In genomic region chr2:35846-36245, GRCh38 we compare ENCODE assay signal across 17 cellular contexts. TPM values are rescaled to one million over a fixed set of nuclear protein-coding genes. Genes with fewer than 3 reads are reported as not detected.
DNase-seq lines count a peak whose midpoint lies in the region; ATAC-seq lines count a peak whose summit lies in the region.
"Had no signal": no experiment of that assay in that cellular context is flagged by ENCODE, and none has a peak within 500 bp of the region (broad histone marks: within the 10 kb centered on the region; RNA-seq: fewer than 3 reads in every experiment).

No MANE protein-coding gene starts in this region.

- H3K27ac Mint-ChIP-seq in T-helper 1 cell treated with Interleukin-12 subunit alpha and Interleukin-12 subunit beta and Interleukin-4 antibody, amounts not matched to agents 30 μg/mL and 1 μg/mL, for 36 hours = peak overlapping the region; percentile 36
- H3K27ac Mint-ChIP-seq in activated naive CD8-positive, alpha-beta T cell treated with anti-CD3 and anti-CD28 coated beads for 36 hours = no peak overlapping the region
- H3K27ac Mint-ChIP-seq: activated CD4-positive, alpha-beta T cell treated with anti-CD3 and anti-CD28 coated beads, Interleukin-2, amount 10 ng/mL, durations not matched to agents 24 days and 14 days; activated T-cell treated with anti-CD3 and anti-CD28 coated beads, Interleukin-2, amount 50 U/mL, for 24 hours; dendritic cell treated with granulocyte-macrophage colony-stimulating factor and Interleukin-4, amounts not matched to agents 40 ng/mL and 50 ng/mL, for 4 days; stimulated activated naive CD8-positive, alpha-beta T cell treated with anti-CD3 and anti-CD28 coated beads, Interleukin-15, Interleukin-2, amounts not matched to agents 100 ng/mL and 50 ng/mL, for 24 hours had no signal

- intact Hi-C loops in left colon (cut with DNase I, micrococcal nuclease) = no loop called here

- peaks cover 34% of the 10 kb centered on the region for H3K36me3 Mint-ChIP-seq in T-helper 1 cell treated with Interleukin-12 subunit alpha and Interleukin-12 subunit beta and Interleukin-4 antibody, amounts not matched to agents 30 μg/mL and 1 μg/mL, for 36 hours (ENCODE audit: low read depth)
- H3K36me3 Mint-ChIP-seq in activated naive CD8-positive, alpha-beta T cell treated with anti-CD3 and anti-CD28 coated beads for 36 hours = no peaks in the 10 kb centered on the region

- H3K9me3 Mint-ChIP-seq in T-helper 1 cell treated with Interleukin-12 subunit alpha and Interleukin-12 subunit beta and Interleukin-4 antibody, amounts not matched to agents 30 μg/mL and 1 μg/mL, for 36 hours = peaks cover 5% of the 10 kb centered on the region
- H3K9me3 Mint-ChIP-seq in activated naive CD8-positive, alpha-beta T cell treated with anti-CD3 and anti-CD28 coated beads for 36 hours = no peaks in the 10 kb centered on the region
- H3K9me3 Mint-ChIP-seq: activated T-cell treated with anti-CD3 and anti-CD28 coated beads, Interleukin-2, amount 50 U/mL, for 24 hours; dendritic cell treated with granulocyte-macrophage colony-stimulating factor and Interleukin-4, amounts not matched to agents 40 ng/mL and 50 ng/mL, for 4 days; neural crest cell; stimulated activated naive CD8-positive, alpha-beta T cell treated with anti-CD3 and anti-CD28 coated beads, Interleukin-15, Interleukin-2, amounts not matched to agents 100 ng/mL and 50 ng/mL, for 24 hours had no signal

- DNase-seq in SIG-M5 treated with dmso at 0.1 percent for 504 hours (lab: John Stamatoyannopoulos, UW; ENCODE audit: unreplicated experiment) (peak; percentile 69), SIG-M5 (lab: John Stamatoyannopoulos, UW) (no peak), left colon (peak; percentile 66 to 89), anterior cingulate cortex (lab: John Stamatoyannopoulos, UW) (no peak), AML-193 (lab: John Stamatoyannopoulos, UW) (no peak)
- no peak for DNase-seq in activated naive CD8-positive, alpha-beta T cell treated with anti-CD3 and anti-CD28 coated beads for 36 hours
- no peak for DNase-seq in stimulated activated CD4-positive, alpha-beta T cell treated with anti-CD3 and anti-CD28 coated beads, Interleukin-1b, Interleukin-23, amount 100 ng/mL, for 48 hours
- DNase-seq: activated CD4-positive, alpha-beta T cell treated with anti-CD3 and anti-CD28 coated beads, Interleukin-2, amount 10 ng/mL, durations not matched to agents 24 days and 14 days; activated T-cell treated with anti-CD3 and anti-CD28 coated beads, Interleukin-2, amount 50 U/mL, for 24 hours; adrenal gland; NCI-H226; RPMI8226; T-helper 9 cell had no signal

- peaks cover 55% of the 10 kb centered on the region for H3K4me1 Mint-ChIP-seq in T-helper 1 cell treated with Interleukin-12 subunit alpha and Interleukin-12 subunit beta and Interleukin-4 antibody, amounts not matched to agents 30 μg/mL and 1 μg/mL, for 36 hours (ENCODE audit: low read depth)
- H3K4me1 Mint-ChIP-seq in activated naive CD8-positive, alpha-beta T cell treated with anti-CD3 and anti-CD28 coated beads for 36 hours = peaks cover 22% of the 10 kb centered on the region
- H3K4me1 Mint-ChIP-seq: neural crest cell had no signal

- peak; percentile 83 for ATAC-seq in left colon

- H3K4me3 Mint-ChIP-seq in T-helper 1 cell treated with Interleukin-12 subunit alpha and Interleukin-12 subunit beta and Interleukin-4 antibody, amounts not matched to agents 30 μg/mL and 1 μg/mL, for 36 hours = no peak overlapping the region
- no peak overlapping the region for H3K4me3 Mint-ChIP-seq in activated naive CD8-positive, alpha-beta T cell treated with anti-CD3 and anti-CD28 coated beads for 36 hours
- H3K4me3 Mint-ChIP-seq: activated CD4-positive, alpha-beta T cell treated with anti-CD3 and anti-CD28 coated beads, Interleukin-2, amount 10 ng/mL, durations not matched to agents 24 days and 14 days; activated T-cell treated with anti-CD3 and anti-CD28 coated beads, Interleukin-2, amount 50 U/mL, for 24 hours; dendritic cell treated with granulocyte-macrophage colony-stimulating factor and Interleukin-4, amounts not matched to agents 40 ng/mL and 50 ng/mL, for 4 days; neural crest cell; stimulated activated naive CD8-positive, alpha-beta T cell treated with anti-CD3 and anti-CD28 coated beads, Interleukin-15, Interleukin-2, amounts not matched to agents 100 ng/mL and 50 ng/mL, for 24 hours had no signal

- peaks cover 11% of the 10 kb centered on the region for H3K27me3 Mint-ChIP-seq in T-helper 1 cell treated with Interleukin-12 subunit alpha and Interleukin-12 subunit beta and Interleukin-4 antibody, amounts not matched to agents 30 μg/mL and 1 μg/mL, for 36 hours (ENCODE audit: low read depth)
- peaks cover 12% of the 10 kb centered on the region for H3K27me3 Mint-ChIP-seq in activated naive CD8-positive, alpha-beta T cell treated with anti-CD3 and anti-CD28 coated beads for 36 hours
- H3K27me3 Mint-ChIP-seq: dendritic cell treated with granulocyte-macrophage colony-stimulating factor and Interleukin-4, amounts not matched to agents 40 ng/mL and 50 ng/mL, for 4 days had no signal

RNA-seq across cellular contexts. Expression of gene FAM110C, which starts 10.5 kb away (rescaled TPM):
- total RNA-seq in left colon = 10 to 100 TPM; 26.6 to 32.0 TPM
- total RNA-seq in activated naive CD8-positive, alpha-beta T cell treated with anti-CD3 and anti-CD28 coated beads for 36 hours = under 1 TPM; 0.14 to 0.16 TPM

Comparison
In these comparisons a context has a peak if more than half of its experiments do, and no peak if none do; other contexts are left out.
1. DNase-seq: peak in SIG-M5 treated with dmso at 0.1 percent for 504 hours (single experiment) and left colon (2 of 2); none in SIG-M5 (single experiment), activated naive CD8-positive, alpha-beta T cell treated with anti-CD3 and anti-CD28 coated beads for 36 hours (single experiment), anterior cingulate cortex (0 of 58), stimulated activated CD4-positive, alpha-beta T cell treated with anti-CD3 and anti-CD28 coated beads, Interleukin-1b, Interleukin-23, amount 100 ng/mL, for 48 hours (single experiment) and AML-193 (0 of 2).
2. RNA of gene FAM110C, which starts 10.5 kb away (total RNA-seq): 26.6 to 32.0 TPM in left colon; 0.14 to 0.16 TPM in activated naive CD8-positive, alpha-beta T cell treated with anti-CD3 and anti-CD28 coated beads for 36 hours; every median in the first group is over 10 times any median in the second.